ENCODE assay signal across 13 cellular contexts in the genomic region with DNA sequence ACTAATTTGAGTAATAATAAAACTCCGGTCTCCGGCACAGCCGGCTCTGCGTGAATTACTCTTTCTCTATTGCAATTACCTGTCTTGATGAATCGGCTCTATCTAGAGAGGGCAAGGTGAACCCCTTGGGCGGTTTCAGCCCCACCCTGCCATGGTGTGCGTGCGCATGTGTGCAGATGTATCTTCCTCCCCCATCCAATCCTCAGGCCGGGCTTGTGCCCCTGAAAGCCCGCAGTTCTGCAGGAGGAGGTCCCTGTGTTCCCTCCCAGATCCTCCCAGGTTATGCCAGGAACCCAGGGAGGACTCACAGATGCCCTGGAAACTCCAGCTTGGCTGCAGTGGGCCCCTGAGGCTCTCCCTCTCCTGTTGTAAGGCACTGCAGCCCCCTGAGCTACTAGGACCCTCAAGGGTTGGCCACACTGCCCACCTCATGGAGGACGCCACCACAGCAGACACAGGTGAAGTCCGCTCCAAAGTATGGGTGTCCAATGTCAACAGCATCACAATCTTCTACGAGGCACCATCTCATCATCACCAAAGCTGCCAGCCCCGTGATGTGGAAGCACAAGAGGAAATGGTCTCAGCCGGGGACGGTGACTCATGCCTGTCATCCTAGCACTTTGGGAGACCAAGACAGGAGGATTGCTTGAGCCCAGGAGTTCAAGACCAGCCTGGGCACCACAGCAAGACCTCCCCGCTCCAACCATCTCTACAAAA. TPM values are rescaled to one million over a fixed set of nuclear protein-coding genes. Genes with fewer than 3 reads are reported as not detected.
DNase-seq lines count a peak whose midpoint lies in the region; ATAC-seq and TF ChIP-seq lines count a peak whose summit lies in the region.
"Had no signal": no experiment of that assay in that cellular context is flagged by ENCODE, and none has a peak within 500 bp of the region (broad histone marks: within the 10 kb centered on the region; RNA-seq: fewer than 3 reads in every experiment).

No MANE protein-coding gene starts in this region.

- no peaks in the 10 kb centered on the region for H3K4me1 Mint-ChIP-seq in glutamatergic neuron (ENCODE audit: low read depth, unreplicated experiment)

- in situ Hi-C loops in HAP-1 (cut with MboI; ENCODE audit: low sequenced_read_pairs): no loop called here

- H3K9me3 ChIP-seq in uterus: no peaks in the 10 kb centered on the region
- H3K9me3 ChIP-seq in HAP-1: no peaks in the 10 kb centered on the region

- ATAC-seq in GM19455 (IDR thresholded peaks at IDR 0.05; ENCODE audit: unreplicated experiment): no peak

- H3K9me3 Mint-ChIP-seq in glutamatergic neuron (ENCODE audit: unreplicated experiment): no peaks in the 10 kb centered on the region

- H3K4me1 ChIP-seq in uterus: no peaks in the 10 kb centered on the region
- peaks cover 2% of the 10 kb centered on the region; the same call in 1 of the 2 replicates for H3K4me1 ChIP-seq in HAP-1

- intact Hi-C loops in uterus (cut with DNase I; ENCODE audit: low total_unique reads): no loop called here

- H3K36me3 Mint-ChIP-seq in glutamatergic neuron (ENCODE audit: unreplicated experiment): no peaks in the 10 kb centered on the region

- no peak for TF ChIP-seq CTCF in uterus (IDR thresholded peaks at IDR 0.05)
- no peak for TF ChIP-seq CTCF in glutamatergic neuron (IDR thresholded peaks at IDR 0.05; ENCODE audit: partially characterized antibody, unreplicated experiment)

- no peak for TF ChIP-seq POLR2A in uterus (IDR thresholded peaks at IDR 0.05)

- H3K27me3 ChIP-seq in uterus (no peaks in the 10 kb centered on the region), HAP-1 (ENCODE audit: low read depth) (no peaks in the 10 kb centered on the region)
- H3K27me3 ChIP-seq: stomach had no signal

- no peaks in the 10 kb centered on the region for H3K27me3 Mint-ChIP-seq in glutamatergic neuron (ENCODE audit: unreplicated experiment)

- peak; percentile 94 for DNase-seq in Daoy (ENCODE audit: low read depth)
- DNase-seq in Kasumi-1 (lab: John Stamatoyannopoulos, UW): peak; percentile 8 to 34
- peak; percentile 11 for DNase-seq in UCSD-AML1 (lab: John Stamatoyannopoulos, UW; ENCODE audit: unreplicated experiment)
- peak; percentile 40 to 64 for DNase-seq in lung microvascular endothelial cell (ENCODE audit: low read depth in 2 of 2)
- DNase-seq in uterus: no peak
- DNase-seq in glutamatergic neuron: no peak
- no peak for DNase-seq in HAP-1 (ENCODE audit: low spot score in 2 of 2)
- DNase-seq: activated gamma-delta T cell, NCI-H1092 treated with DMSO at 0.1 percent for 48 hours, stomach had no signal

- H3K4me3 Mint-ChIP-seq in glutamatergic neuron (ENCODE audit: unreplicated experiment): no peak overlapping the region

- H3K27ac ChIP-seq in uterus: no peak overlapping the region
- H3K27ac ChIP-seq: stomach had no signal

- H3K27ac Mint-ChIP-seq in glutamatergic neuron (ENCODE audit: unreplicated experiment): no peak overlapping the region

- no peak overlapping the region for H3K4me3 ChIP-seq in uterus
- no peak overlapping the region for H3K4me3 ChIP-seq in HAP-1
- H3K4me3 ChIP-seq: stomach had no signal

- no peaks in the 10 kb centered on the region for H3K36me3 ChIP-seq in uterus
- no peaks in the 10 kb centered on the region for H3K36me3 ChIP-seq in HAP-1 (replicated peaks)
- H3K36me3 ChIP-seq: stomach had no signal

RNA-seq across cellular contexts. Expression of a gene that starts 48.5 kb away (rescaled TPM):
- total RNA-seq in Daoy (2014; rRNA removed; shearing (Covaris generic)): not detected in 2 replicates
- total RNA-seq in lung microvascular endothelial cell (not detected in 2 replicates), uterus (not detected), glutamatergic neuron (ENCODE audit: unreplicated experiment) (not detected)
- total RNA-seq: cardiac septum, epithelial cell of proximal tubule, stomach had no signal

Comparison
In these comparisons a context has a peak if more than half of its experiments do, and no peak if none do; other contexts are left out.
1. DNase-seq: peak in Daoy (single experiment), Kasumi-1 (2 of 2), UCSD-AML1 (single experiment) and lung microvascular endothelial cell (2 of 2); none in uterus (0 of 2), glutamatergic neuron (single experiment) and HAP-1 (0 of 2).